ENCODE assay signal across 1 cellular context in genomic region chr7:106570948-106571418, GRCh38.
TF ChIP-seq lines count a peak whose summit lies in the region.

No MANE protein-coding gene starts in this region.

TF ChIP-seq in GM23338, 12 proteins besides CTCF, POLR2A, EP300 and RAD21 (continued from another document):
- no peak for TF ChIP-seq ZNF462 (CRISPR knock-in tag; IDR thresholded peaks at IDR 0.05)
- TF ChIP-seq POLR2AphosphoS5 (IDR thresholded peaks at IDR 0.05; ENCODE audit: low read depth): no peak
